8 cellular contexts compared by ENCODE assay signal in the genomic region with DNA sequence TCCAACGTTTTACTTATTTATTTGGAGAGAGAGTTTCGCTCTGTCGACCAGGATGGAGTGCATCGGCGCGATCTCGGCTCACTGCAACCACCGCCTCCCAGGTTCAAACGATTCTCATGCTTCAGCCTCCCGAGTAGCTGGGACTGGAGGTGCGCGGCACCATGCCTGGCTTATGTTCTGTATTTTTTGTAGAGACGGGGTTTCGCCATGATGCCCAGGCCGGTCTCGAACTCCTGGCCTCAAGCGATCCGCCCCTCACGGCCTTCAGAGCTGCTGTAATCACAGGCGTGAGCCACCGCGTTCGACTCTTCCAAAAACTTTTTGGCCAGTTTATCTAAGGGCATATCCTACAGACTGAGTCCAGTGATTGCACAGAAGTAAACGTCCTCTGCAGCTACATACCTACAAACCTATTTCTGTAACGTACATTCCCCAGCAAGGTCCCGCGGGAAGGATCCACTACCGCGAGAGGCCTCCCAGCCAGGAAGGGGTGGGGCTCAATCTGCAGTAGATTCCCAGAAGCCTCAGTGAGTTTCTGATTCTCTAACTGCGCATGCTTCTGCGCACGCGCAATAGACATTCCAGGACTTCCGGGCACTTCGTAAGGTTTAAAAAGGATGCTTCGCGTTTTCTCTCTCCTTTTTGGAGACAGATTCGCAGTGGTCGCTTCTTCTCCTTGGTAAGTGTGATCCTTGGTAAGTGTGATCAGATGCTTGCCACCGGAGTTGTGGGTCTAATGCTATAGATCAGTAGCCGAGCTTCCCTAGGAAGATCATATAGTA. TPM values are rescaled to one million over a fixed set of nuclear protein-coding genes. Genes with fewer than 3 reads are reported as not detected.
DNase-seq lines count a peak whose midpoint lies in the region; ATAC-seq and TF ChIP-seq lines count a peak whose summit lies in the region.

A gene with protein sequence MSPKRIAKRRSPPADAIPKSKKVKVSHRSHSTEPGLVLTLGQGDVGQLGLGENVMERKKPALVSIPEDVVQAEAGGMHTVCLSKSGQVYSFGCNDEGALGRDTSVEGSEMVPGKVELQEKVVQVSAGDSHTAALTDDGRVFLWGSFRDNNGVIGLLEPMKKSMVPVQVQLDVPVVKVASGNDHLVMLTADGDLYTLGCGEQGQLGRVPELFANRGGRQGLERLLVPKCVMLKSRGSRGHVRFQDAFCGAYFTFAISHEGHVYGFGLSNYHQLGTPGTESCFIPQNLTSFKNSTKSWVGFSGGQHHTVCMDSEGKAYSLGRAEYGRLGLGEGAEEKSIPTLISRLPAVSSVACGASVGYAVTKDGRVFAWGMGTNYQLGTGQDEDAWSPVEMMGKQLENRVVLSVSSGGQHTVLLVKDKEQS (plus strand): TSS at position 638 of the 782 bp plus-strand sequence. CDS start 23,824 bp downstream, outside the sequence.

- H2AFZ ChIP-seq in DND-41 (ENCODE audit: low read depth, low read length) (peak within 1 kb of the TSS; percentile 96), GM23248 (peak within 1 kb of the TSS; percentile 96), fibroblast of lung (ENCODE audit: low read length) (peak within 1 kb of the TSS; percentile 70)

- H3K27ac ChIP-seq in DND-41 (ENCODE audit: low read length) (peak within 1 kb of the TSS; percentile 95), GM23248 (peak within 1 kb of the TSS; percentile 95), fibroblast of lung (ENCODE audit: insufficient read depth, low read length) (peak within 1 kb of the TSS; percentile 79)

- H3K27ac Mint-ChIP-seq in naive thymus-derived CD8-positive, alpha-beta T cell = peak within 1 kb of the TSS; percentile 97 to 100 (median 98)

- no peaks in the 10 kb centered on the region for H3K27me3 ChIP-seq in DND-41 (ENCODE audit: insufficient read depth, low read length, poor library complexity)
- H3K27me3 ChIP-seq in GM23248 (replicated peaks; ENCODE audit: insufficient read depth) = no peaks in the 10 kb centered on the region
- no peaks in the 10 kb centered on the region for H3K27me3 ChIP-seq in fibroblast of lung (ENCODE audit: control insufficient read depth, insufficient read depth, low read length)

- H3K4me1 Mint-ChIP-seq in naive thymus-derived CD8-positive, alpha-beta T cell = peaks cover 15 to 52% (median 38%) of the 10 kb centered on the region in 4 donors

- H3K36me3 Mint-ChIP-seq in naive thymus-derived CD8-positive, alpha-beta T cell = peaks cover 15 to 37% (median 23%) of the 10 kb centered on the region in 3 donors

- ATAC-seq in DND-41 (ENCODE audit: insufficient read depth, low read depth) = peak; percentile 83
- ATAC-seq in naive thymus-derived CD8-positive, alpha-beta T cell = peak; percentile 91 to 94

- H3K4me2 ChIP-seq in DND-41 (ENCODE audit: insufficient read depth, low read length) = peak within 1 kb of the TSS; percentile 62
- peak within 1 kb of the TSS; percentile 99 for H3K4me2 ChIP-seq in GM23248 (ENCODE audit: unreplicated experiment)
- peak within 1 kb of the TSS; percentile 86 for H3K4me2 ChIP-seq in fibroblast of lung (ENCODE audit: extremely low read depth, insufficient read depth, low read length)

- peaks cover 36% of the 10 kb centered on the region for H4K20me1 ChIP-seq in DND-41 (ENCODE audit: insufficient read depth, low read length)
- peaks cover 12% of the 10 kb centered on the region; the same call in 1 of the 2 replicates for H4K20me1 ChIP-seq in GM23248 (ENCODE audit: insufficient read depth)
- no peaks in the 10 kb centered on the region for H4K20me1 ChIP-seq in fibroblast of lung (ENCODE audit: control insufficient read depth, extremely low read depth, insufficient read depth, low read length)

- H3K9ac ChIP-seq in DND-41 (ENCODE audit: low read depth, low read length) (peak within 1 kb of the TSS; percentile 82), GM23248 (peak within 1 kb of the TSS; percentile 100), fibroblast of lung (ENCODE audit: insufficient read depth, low read length) (peak within 1 kb of the TSS; percentile 91)

- in situ Hi-C loops in GM23248 (cut with MboI) = no loop called here

- H3K9me2 ChIP-seq in GM23248 (ENCODE audit: insufficient read depth) = no peaks in the 10 kb centered on the region

- peaks cover 53% of the 10 kb centered on the region for H3F3A ChIP-seq in GM23248 (ENCODE audit: insufficient read depth)

- TF ChIP-seq CTCF in DND-41 (IDR thresholded peaks at IDR 0.05; ENCODE audit: borderline replicate concordance, extremely low read depth, low read length, poor library complexity, severe bottlenecking) (no peak), fibroblast of lung (conservative IDR thresholded peaks at IDR 0.05 in 1 of 2, IDR thresholded peaks at IDR 0.05 in 1 of 2; ENCODE audit: low read depth in 1 of 2, low read length in 2 of 2) (no peak)

- H3K9me3 ChIP-seq in DND-41 (ENCODE audit: insufficient read depth, low read length, severe bottlenecking) (no peaks in the 10 kb centered on the region), GM23248 (ENCODE audit: low read depth) (no peaks in the 10 kb centered on the region), fibroblast of lung (ENCODE audit: control insufficient read depth, insufficient read depth, low read depth, low read length) (no peaks in the 10 kb centered on the region)

- DNase-seq in DND-41 = peak; percentile 98
- DNase-seq in GM23248 = peak; percentile 99
- peak; percentile 99 for DNase-seq in LHCN-M2 (ENCODE audit: low read depth)
- DNase-seq in RPMI8226 = peak; percentile 99
- DNase-seq in activated T-helper 1 cell treated with anti-CD3 and anti-CD28 coated beads, Interleukin-2, amount 50 U/mL, for 16 hours (ENCODE audit: low read depth in 1 of 2, low spot score in 1 of 2) = peak; percentile 82 to 91
- DNase-seq in fibroblast of lung (ENCODE audit: low read depth in 2 of 2) = peak; percentile 97 to 99
- DNase-seq in naive thymus-derived CD8-positive, alpha-beta T cell = peak; percentile 84 to 98 (median 95)
- peak; percentile 85 to 96 (median 96) for DNase-seq in stimulated activated naive CD4-positive, alpha-beta T cell (lab: John Stamatoyannopoulos, UW)

- H3K36me3 ChIP-seq in DND-41 (ENCODE audit: insufficient read depth, low read length) (peaks cover 44% of the 10 kb centered on the region), GM23248 (ENCODE audit: low read depth) (peaks cover 43% of the 10 kb centered on the region), fibroblast of lung (ENCODE audit: control insufficient read depth, insufficient read depth, low read length) (peaks cover 17% of the 10 kb centered on the region)

- POLR2A ChIA-PET in naive thymus-derived CD8-positive, alpha-beta T cell (lab: Charles Lee) = interaction anchor here (0.5 to 7.0 kb wide), 30 partner anchors 11 to 676 kb away, joined by 3 to 87 read pairs (median 5); a partner anchor contains a TSS

- peaks cover 41% of the 10 kb centered on the region for H3K4me1 ChIP-seq in DND-41 (ENCODE audit: insufficient read depth, low read length)
- peaks cover 20% of the 10 kb centered on the region for H3K4me1 ChIP-seq in GM23248 (ENCODE audit: insufficient read depth)
- peaks cover 10% of the 10 kb centered on the region for H3K4me1 ChIP-seq in fibroblast of lung (ENCODE audit: control insufficient read depth, extremely low read depth, insufficient read depth, low read length)

- H3K9me3 Mint-ChIP-seq in naive thymus-derived CD8-positive, alpha-beta T cell = no peaks in the 10 kb centered on the region

- H3K27me3 Mint-ChIP-seq in naive thymus-derived CD8-positive, alpha-beta T cell = no peaks in the 10 kb centered on the region

- H3K4me3 ChIP-seq in DND-41 (ENCODE audit: low read depth in 1 of 2, low read length in 2 of 2) (peak within 1 kb of the TSS; percentile 79 to 94), GM23248 (peak within 1 kb of the TSS; percentile 100), fibroblast of lung (replicated peaks in 1 of 4; ENCODE audit: control extremely low read depth in 1 of 4, insufficient read depth in 1 of 4, low read depth in 3 of 4, low read length in 4 of 4) (peak within 1 kb of the TSS; percentile 68 to 99 (median 81))

- peak within 1 kb of the TSS; percentile 94 to 99 (median 98) for H3K4me3 Mint-ChIP-seq in naive thymus-derived CD8-positive, alpha-beta T cell

- WGBS in GM23248 (ENCODE audit: low coverage in 1 of 2, low lambda C conversion rate in 2 of 2, missing lambda C conversion rate in 2 of 2), 2 experiments = 1 to 2% methylated on average over 41 of the region's 41 CpGs

- H3K79me2 ChIP-seq in DND-41 (ENCODE audit: insufficient read depth, low read length) (peaks cover 56% of the 10 kb centered on the region), GM23248 (ENCODE audit: insufficient read depth) (peaks cover 57% of the 10 kb centered on the region), fibroblast of lung (ENCODE audit: control insufficient read depth, insufficient read depth, low read length) (peaks cover 47% of the 10 kb centered on the region)

RNA-seq across cellular contexts. Expression of the gene that starts here (rescaled TPM):
- 27.0 and 31.7 TPM in 2 replicates for total RNA-seq in GM23248 (2014; rRNA removed; shearing (Covaris generic))
- polyA plus RNA-seq in GM23248 (2016; fragmentation: Nextera tagmentation; extraction: Ambion mirVana) (17.5 and 17.9 TPM in 2 replicates), fibroblast of lung (16.4 and 28.4 TPM in 2 replicates)
- total RNA-seq in LHCN-M2 (2014; rRNA removed) (46.4 and 53.1 TPM in 2 replicates), fibroblast of lung (63.6 and 74.0 TPM in 2 replicates)
- polyA plus RNA-seq in LHCN-M2 (2012) = 34.8 TPM
- polyA plus RNA-seq in fibroblast of lung (2012) = 21.7 and 38.6 TPM in 2 replicates
- polyA minus RNA-seq in fibroblast of lung (ENCODE audit: low replicate concordance) = 54.5 and 114 TPM in 2 replicates
- 10 to 100 TPM; 24.6 to 24.9 TPM for total RNA-seq in naive thymus-derived CD8-positive, alpha-beta T cell
- 10 to 100 TPM; 11.7 to 16.1 (median 12.2) TPM for polyA plus RNA-seq in naive thymus-derived CD8-positive, alpha-beta T cell

Comparison
In these comparisons a context has a peak if more than half of its experiments do, and no peak if none do; other contexts are left out.
1. Peak in every context shown above with its lines: DNase-seq, ATAC-seq, H3K4me3 ChIP-seq and H3K27ac ChIP-seq.